Comparison of ENCODE assay signal across 8 cellular contexts in the genomic region with DNA sequence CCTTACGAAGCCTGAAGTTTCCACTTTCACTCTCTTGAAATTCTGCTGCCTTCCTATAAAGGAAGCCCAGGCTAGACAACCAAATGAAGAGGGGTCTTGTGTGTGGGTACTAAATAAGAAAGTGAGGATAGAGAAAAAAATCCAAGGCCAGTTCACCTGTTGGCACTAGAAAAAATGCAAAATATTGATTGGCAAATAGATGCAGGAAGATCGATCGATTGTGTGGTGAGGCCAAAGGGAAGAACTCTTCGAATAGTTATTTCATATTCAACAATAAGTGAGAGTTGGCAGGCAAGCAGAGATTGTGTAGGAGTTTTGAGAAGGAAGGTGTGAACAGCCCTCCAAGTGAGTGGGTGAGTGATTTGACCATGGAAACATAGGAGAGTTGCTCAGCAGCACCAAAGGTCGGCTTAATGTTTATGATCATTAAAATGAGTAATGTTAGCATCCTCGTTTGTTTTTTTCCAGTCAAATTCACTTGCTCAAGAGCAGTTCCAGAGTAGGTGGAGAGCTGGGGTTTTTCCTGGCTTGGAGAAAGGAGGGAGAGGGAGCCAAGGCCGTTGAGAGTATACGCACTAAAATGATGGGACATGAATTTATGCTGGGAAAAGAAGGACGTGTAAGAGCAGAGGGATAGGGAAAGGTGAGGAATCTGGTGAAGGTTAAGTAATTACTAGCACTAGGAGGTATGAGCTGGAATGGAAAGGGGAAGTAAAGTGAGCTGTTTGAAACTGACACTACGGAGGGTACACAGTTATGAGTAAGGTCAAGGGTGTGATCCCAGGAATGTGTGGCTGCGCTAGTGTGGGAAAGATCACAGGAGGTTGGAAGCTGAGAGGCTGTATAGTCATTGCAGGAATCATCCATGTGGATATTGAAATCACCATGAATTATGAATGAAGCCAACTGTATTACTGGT. TPM values are rescaled to one million over a fixed set of nuclear protein-coding genes. Genes with fewer than 3 reads are reported as not detected.
DNase-seq lines count a peak whose midpoint lies in the region; ATAC-seq, FAIRE-seq and TF ChIP-seq lines count a peak whose summit lies in the region.

No MANE protein-coding gene starts in this region.

- TF ChIP-seq RAD21 in A549 (conservative IDR thresholded peaks at IDR 0.05 in 1 of 2, IDR thresholded peaks at IDR 0.05 in 1 of 2), result no peak

- TF ChIP-seq POLR2A in A549 (IDR thresholded peaks at IDR 0.05; ENCODE audit: low read length), result no peak

- no peak overlapping the region for H3K4me3 ChIP-seq in A549

- H3K27ac ChIP-seq in A549, result no peak overlapping the region; a peak in 1 of 6 replicates

- FAIRE-seq in A549 (lab: Jason Lieb, UNC), result no peak

- peaks cover 22% of the 10 kb centered on the region for H3K4me1 Mint-ChIP-seq in activated naive CD8-positive, alpha-beta T cell treated with anti-CD3 and anti-CD28 coated beads, Interleukin-2, amount 10 ng/mL, durations not matched to agents 7 days and 5 days
- peaks cover 27% of the 10 kb centered on the region for H3K4me1 Mint-ChIP-seq in memory B cell

- H3K27ac Mint-ChIP-seq in activated naive CD8-positive, alpha-beta T cell treated with anti-CD3 and anti-CD28 coated beads, Interleukin-2, amount 10 ng/mL, durations not matched to agents 7 days and 5 days, result peak overlapping the region; percentile 19
- H3K27ac Mint-ChIP-seq in memory B cell, result peak overlapping the region; percentile 78

- POLR2A ChIA-PET in A549 (lab: Yijun Ruan, JAX), result no interaction called here
- POLR2A ChIA-PET in activated naive CD8-positive, alpha-beta T cell treated with anti-CD3 and anti-CD28 coated beads, Interleukin-2, amount 10 ng/mL, durations not matched to agents 7 days and 5 days (lab: Charles Lee), result interaction anchor here (1.4 kb wide), 1 partner anchor 10 kb away, joined by 3 read pairs; no protein-coding TSS in a partner anchor

- ATAC-seq in A549, result no peak
- no peak for ATAC-seq in activated naive CD8-positive, alpha-beta T cell treated with anti-CD3 and anti-CD28 coated beads, Interleukin-2, amount 10 ng/mL, durations not matched to agents 7 days and 5 days (ENCODE audit: low read depth)
- ATAC-seq in memory B cell (ENCODE audit: low read depth), result no peak
- ATAC-seq in HG03280 (IDR thresholded peaks at IDR 0.05; ENCODE audit: unreplicated experiment), result no peak

- H3K9me3 Mint-ChIP-seq in activated naive CD8-positive, alpha-beta T cell treated with anti-CD3 and anti-CD28 coated beads, Interleukin-2, amount 10 ng/mL, durations not matched to agents 7 days and 5 days, result no peaks in the 10 kb centered on the region
- no peaks in the 10 kb centered on the region for H3K9me3 Mint-ChIP-seq in memory B cell

- TF ChIP-seq EP300 in A549 (IDR thresholded peaks at IDR 0.05), result no peak

- CTCF ChIA-PET in A549 (lab: Yijun Ruan, JAX), result no interaction called here

- 54% methylated on average over 11 of the region's 11 CpGs for WGBS in A549 (ENCODE audit: missing lambda C conversion rate)

- no peaks in the 10 kb centered on the region for H3K36me3 Mint-ChIP-seq in activated naive CD8-positive, alpha-beta T cell treated with anti-CD3 and anti-CD28 coated beads, Interleukin-2, amount 10 ng/mL, durations not matched to agents 7 days and 5 days
- no peaks in the 10 kb centered on the region for H3K36me3 Mint-ChIP-seq in memory B cell

- H3K4me1 ChIP-seq in A549, result peaks cover 7% of the 10 kb centered on the region; the same call in 2 of the 3 replicates

- H3K27me3 Mint-ChIP-seq in activated naive CD8-positive, alpha-beta T cell treated with anti-CD3 and anti-CD28 coated beads, Interleukin-2, amount 10 ng/mL, durations not matched to agents 7 days and 5 days, result peaks cover 6% of the 10 kb centered on the region
- peaks cover 3% of the 10 kb centered on the region for H3K27me3 Mint-ChIP-seq in memory B cell

- no peak for TF ChIP-seq CTCF in A549 (IDR thresholded peaks at IDR 0.05)

- DNase-seq in A549 (ENCODE audit: low read depth in 1 of 2, low spot score in 1 of 2), result no peak
- peak; percentile 48 for DNase-seq in HS-5 (ENCODE audit: low read depth)
- no peak for DNase-seq in activated naive CD8-positive, alpha-beta T cell treated with anti-CD3 and anti-CD28 coated beads, Interleukin-2, amount 10 ng/mL, durations not matched to agents 7 days and 5 days
- DNase-seq in memory B cell (ENCODE audit: low spot score in 2 of 2), result peak in 1 of 2 donors; percentile 3
- no peak for DNase-seq in NCI-H2171 (lab: John Stamatoyannopoulos, UW)
- no peak for DNase-seq in NCI-H1092 (lab: John Stamatoyannopoulos, UW)
- DNase-seq in DMS 273 treated with DMSO at 0.1 percent for 48 hours (lab: John Stamatoyannopoulos, UW), result no peak

- H3K4me2 ChIP-seq in A549, result peak overlapping the region; percentile 59

- peak overlapping the region; percentile 98 for H3K4me3 Mint-ChIP-seq in activated naive CD8-positive, alpha-beta T cell treated with anti-CD3 and anti-CD28 coated beads, Interleukin-2, amount 10 ng/mL, durations not matched to agents 7 days and 5 days
- H3K4me3 Mint-ChIP-seq in memory B cell, result peak overlapping the region; percentile 99

- no peaks in the 10 kb centered on the region for H3K9me3 ChIP-seq in A549

TF ChIP-seq in A549, 52 proteins besides CTCF, POLR2A, EP300 and RAD21:
- TF ChIP-seq TFCP2L1 (CRISPR knock-in tag; IDR thresholded peaks at IDR 0.05) (no peak), RNF2 (IDR thresholded peaks at IDR 0.05; ENCODE audit: borderline replicate concordance, low read depth) (no peak), KDM1A (IDR thresholded peaks at IDR 0.05; ENCODE audit: low read depth) (no peak), CHD2 (IDR thresholded peaks at IDR 0.05; ENCODE audit: low read length, partially characterized antibody) (no peak), ZSCAN20 (CRISPR knock-in tag; IDR thresholded peaks at IDR 0.05) (no peak), BCL3 (IDR thresholded peaks at IDR 0.05) (no peak), HEYL (CRISPR knock-in tag; IDR thresholded peaks at IDR 0.05) (no peak), GATA3 (IDR thresholded peaks at IDR 0.05; ENCODE audit: borderline replicate concordance) (no peak), PHF8 (IDR thresholded peaks at IDR 0.05; ENCODE audit: borderline replicate concordance, low read depth) (no peak), RFX5 (IDR thresholded peaks at IDR 0.05) (no peak), FOXS1 (CRISPR knock-in tag; IDR thresholded peaks at IDR 0.05) (no peak), SMC3 (IDR thresholded peaks at IDR 0.05) (no peak)
- TF ChIP-seq, protein P1, sequence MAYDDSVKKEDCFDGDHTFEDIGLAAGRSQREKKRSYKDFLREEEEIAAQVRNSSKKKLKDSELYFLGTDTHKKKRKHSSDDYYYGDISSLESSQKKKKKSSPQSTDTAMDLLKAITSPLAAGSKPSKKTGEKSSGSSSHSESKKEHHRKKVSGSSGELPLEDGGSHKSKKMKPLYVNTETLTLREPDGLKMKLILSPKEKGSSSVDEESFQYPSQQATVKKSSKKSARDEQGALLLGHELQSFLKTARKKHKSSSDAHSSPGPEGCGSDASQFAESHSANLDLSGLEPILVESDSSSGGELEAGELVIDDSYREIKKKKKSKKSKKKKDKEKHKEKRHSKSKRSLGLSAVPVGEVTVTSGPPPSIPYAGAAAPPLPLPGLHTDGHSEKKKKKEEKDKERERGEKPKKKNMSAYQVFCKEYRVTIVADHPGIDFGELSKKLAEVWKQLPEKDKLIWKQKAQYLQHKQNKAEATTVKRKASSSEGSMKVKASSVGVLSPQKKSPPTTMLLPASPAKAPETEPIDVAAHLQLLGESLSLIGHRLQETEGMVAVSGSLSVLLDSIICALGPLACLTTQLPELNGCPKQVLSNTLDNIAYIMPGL (CRISPR knock-in tag; IDR thresholded peaks at IDR 0.05; ENCODE audit: borderline replicate concordance), result no peak
- TF ChIP-seq, protein P2, sequence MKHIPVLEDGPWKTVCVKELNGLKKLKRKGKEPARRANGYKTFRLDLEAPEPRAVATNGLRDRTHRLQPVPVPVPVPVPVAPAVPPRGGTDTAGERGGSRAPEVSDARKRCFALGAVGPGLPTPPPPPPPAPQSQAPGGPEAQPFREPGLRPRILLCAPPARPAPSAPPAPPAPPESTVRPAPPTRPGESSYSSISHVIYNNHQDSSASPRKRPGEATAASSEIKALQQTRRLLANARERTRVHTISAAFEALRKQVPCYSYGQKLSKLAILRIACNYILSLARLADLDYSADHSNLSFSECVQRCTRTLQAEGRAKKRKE (CRISPR knock-in tag; IDR thresholded peaks at IDR 0.05; ENCODE audit: low read depth), result no peak
- TF ChIP-seq, protein P3, sequence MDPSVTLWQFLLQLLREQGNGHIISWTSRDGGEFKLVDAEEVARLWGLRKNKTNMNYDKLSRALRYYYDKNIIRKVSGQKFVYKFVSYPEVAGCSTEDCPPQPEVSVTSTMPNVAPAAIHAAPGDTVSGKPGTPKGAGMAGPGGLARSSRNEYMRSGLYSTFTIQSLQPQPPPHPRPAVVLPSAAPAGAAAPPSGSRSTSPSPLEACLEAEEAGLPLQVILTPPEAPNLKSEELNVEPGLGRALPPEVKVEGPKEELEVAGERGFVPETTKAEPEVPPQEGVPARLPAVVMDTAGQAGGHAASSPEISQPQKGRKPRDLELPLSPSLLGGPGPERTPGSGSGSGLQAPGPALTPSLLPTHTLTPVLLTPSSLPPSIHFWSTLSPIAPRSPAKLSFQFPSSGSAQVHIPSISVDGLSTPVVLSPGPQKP (IDR thresholded peaks at IDR 0.05; ENCODE audit: low read depth, low read length), result no peak

RNA-seq across cellular contexts. Expression of gene NAPG, which starts 1.1 kb away (rescaled TPM):
- polyA plus RNA-seq in A549 (2011; rRNA removed), result 18.3 and 22.1 TPM in 2 replicates
- 4.8 and 4.9 TPM in 2 replicates for polyA plus RNA-seq in A549 (2012; cell fraction: cytosol; rRNA removed)
- 3.3 and 6.4 TPM in 2 replicates for polyA plus RNA-seq in A549 (2012; cell fraction: nucleus; rRNA removed)
- 11.2 to 13.1 TPM (median 11.6 TPM) in 3 replicates for polyA plus RNA-seq in A549 (2017; fragmentation: RNase III; extraction: RNeasy Plus Mini Kit Qiagen cat#74134 plus additional on column Dnase treatment)
- polyA minus RNA-seq in A549 (2011; rRNA and poly(A)+ RNA removed), result 8.4 and 11.9 TPM in 2 replicates
- total RNA-seq in activated naive CD8-positive, alpha-beta T cell treated with anti-CD3 and anti-CD28 coated beads, Interleukin-2, amount 10 ng/mL, durations not matched to agents 7 days and 5 days, result 10 to 100 TPM; 28.7 to 29.8 TPM
